In genomic region chr7:78080241-78080640, GRCh38 we compare ENCODE assay signal across 25 cellular contexts.
DNase-seq lines count a peak whose midpoint lies in the region; ATAC-seq, FAIRE-seq and TF ChIP-seq lines count a peak whose summit lies in the region.
"Had no signal": no experiment of that assay in that cellular context is flagged by ENCODE, and none has a peak within 500 bp of the region (broad histone marks: within the 10 kb centered on the region; RNA-seq: fewer than 3 reads in every experiment).

No MANE protein-coding gene starts in this region.

- TF ChIP-seq EP300 in H1 (IDR thresholded peaks at IDR 0.05; ENCODE audit: borderline replicate concordance in 1 of 2, low read depth in 2 of 2, low read length in 2 of 2), result no peak

- no peak overlapping the region for H2BK5ac ChIP-seq in H1 (ENCODE audit: low read depth, low read length)

- FAIRE-seq in H1 (lab: Jason Lieb, UNC), result no peak
- FAIRE-seq: D721Med, GM12891, GM19239, HepG2, K562 had no signal

- no peak overlapping the region for H4K8ac ChIP-seq in H1 (ENCODE audit: extremely low read depth, insufficient read depth, low read length)

- no peak overlapping the region for H3K14ac ChIP-seq in H1 (ENCODE audit: insufficient read length)

- H3K4me1 ChIP-seq in H1 (replicated peaks in 1 of 4; ENCODE audit: control insufficient read depth in 3 of 4, insufficient read depth in 4 of 4, low read length in 3 of 4) (peaks cover 0 to 7% (median 2%) of the 10 kb centered on the region in 4 experiments; a peak in 2 of 7 replicates), smooth muscle cell (ENCODE audit: low read depth) (peaks cover 5% of the 10 kb centered on the region)
- H3K4me1 ChIP-seq: BLaER1, SJCRH30 had no signal

- H3K4me2 ChIP-seq in H1 (ENCODE audit: insufficient read depth in 1 of 2, low read depth in 2 of 2, low read length in 2 of 2) (no peak overlapping the region), smooth muscle cell (peak overlapping the region; percentile 19)
- H3K4me2 ChIP-seq: BLaER1 had no signal

- H2BK20ac ChIP-seq in H1 (ENCODE audit: low read length), result no peak overlapping the region

- H2BK12ac ChIP-seq in H1 (ENCODE audit: low read depth, low read length), result no peak overlapping the region

- no peak for TF ChIP-seq RAD21 in H1 (IDR thresholded peaks at IDR 0.05 in 1 of 2, conservative IDR thresholded peaks at IDR 0.05 in 1 of 2; ENCODE audit: low read depth in 2 of 2, low read length in 2 of 2)

- H3K27me3 ChIP-seq in H1 (replicated peaks in 1 of 4; ENCODE audit: control insufficient read depth in 3 of 4, extremely low read depth in 1 of 4, insufficient read depth in 3 of 4, low read length in 3 of 4) (peaks cover 0 to 8% (median 3%) of the 10 kb centered on the region in 4 experiments; a peak in 4 of 7 replicates), smooth muscle cell (ENCODE audit: low read depth) (no peaks in the 10 kb centered on the region)
- H3K27me3 ChIP-seq: BLaER1, SJCRH30 had no signal

- 79% methylated on average over 2 of the region's 2 CpGs; no CpG with 5 or more reads in 1 of the 2 experiments for WGBS in H1 (ENCODE audit: extremely low coverage in 1 of 2, insufficient coverage in 1 of 2, insufficient read length in 1 of 2, insufficient replicate concordance in 2 of 2, low coverage in 1 of 2, low lambda C conversion rate in 2 of 2, missing lambda C conversion rate in 1 of 2), 2 experiments
- 51% methylated on average over 2 of the region's 2 CpGs for WGBS in smooth muscle cell (ENCODE audit: low lambda C conversion rate)

- TF ChIP-seq CTCF in H1 (IDR thresholded peaks at IDR 0.05; ENCODE audit: control extremely low read depth in 1 of 3, insufficient read depth in 1 of 3, low read depth in 1 of 3, low read length in 3 of 3), result no peak
- TF ChIP-seq CTCF in smooth muscle cell (IDR thresholded peaks at IDR 0.05; ENCODE audit: borderline replicate concordance, insufficient read depth, poor library complexity, severe bottlenecking), result no peak

- H3K79me1 ChIP-seq in H1 (ENCODE audit: low read depth, low read length), result no peaks in the 10 kb centered on the region

- H3K4ac ChIP-seq in H1 (replicated peaks; ENCODE audit: insufficient read length, low read depth, low read length), result no peak overlapping the region

- H2BK120ac ChIP-seq in H1 (replicated peaks; ENCODE audit: low read depth, low read length), result no peak overlapping the region

- H3K56ac ChIP-seq in H1 (replicated peaks; ENCODE audit: insufficient read length, low read depth, low read length), result no peak overlapping the region

- H3K79me2 ChIP-seq in H1 (ENCODE audit: control insufficient read depth in 1 of 2, insufficient read depth in 2 of 2, low read length in 2 of 2) (no peaks in the 10 kb centered on the region), smooth muscle cell (ENCODE audit: low read depth) (no peaks in the 10 kb centered on the region)

- H3K23me2 ChIP-seq in H1 (ENCODE audit: low read depth, low read length), result no peaks in the 10 kb centered on the region

- CTCF ChIA-PET in H1 (lab: Charles Lee; ENCODE audit: partially characterized antibody), result interaction anchor here (0.6 to 5.7 kb wide), 14 partner anchors 10 to 144 kb away, joined by 3 to 35 read pairs (median 3); no protein-coding TSS in a partner anchor

- no peak for TF ChIP-seq POLR2A in H1 (IDR thresholded peaks at IDR 0.05; ENCODE audit: control extremely low read depth in 1 of 2, low read depth in 2 of 2, low read length in 2 of 2)

- H3K23ac ChIP-seq in H1 (ENCODE audit: insufficient read length), result no peak overlapping the region

- H3K36me3 ChIP-seq in H1 (ENCODE audit: control insufficient read depth in 2 of 4, insufficient read depth in 4 of 4, low read length in 3 of 4) (no peaks in the 10 kb centered on the region; a peak in 1 of 8 replicates), smooth muscle cell (ENCODE audit: low read depth) (no peaks in the 10 kb centered on the region)
- H3K36me3 ChIP-seq: BLaER1, SJCRH30 had no signal

- POLR2A ChIA-PET in H1 (lab: Charles Lee; ENCODE audit: partially characterized antibody), result interaction anchor here (0.6 to 1.2 kb wide), 2 partner anchors 61 to 303 kb away, joined by 3 read pairs; no protein-coding TSS in a partner anchor

- no peak overlapping the region for H4K5ac ChIP-seq in H1 (ENCODE audit: insufficient read length, low read depth, low read length)

- H2AFZ ChIP-seq in H1 (ENCODE audit: low read length) (no peak overlapping the region), smooth muscle cell (ENCODE audit: low read depth) (no peak overlapping the region)

- no peak overlapping the region for H2AK5ac ChIP-seq in H1 (ENCODE audit: low read depth, low read length)

- no peak overlapping the region for H2BK15ac ChIP-seq in H1 (ENCODE audit: low read length)

- no peaks in the 10 kb centered on the region for H3F3A ChIP-seq in smooth muscle cell (ENCODE audit: low read depth)

- no peaks in the 10 kb centered on the region for H4K20me1 ChIP-seq in H1 (replicated peaks in 1 of 2; ENCODE audit: control insufficient read depth in 1 of 2, insufficient read depth in 2 of 2, low read length in 2 of 2)
- no peaks in the 10 kb centered on the region for H4K20me1 ChIP-seq in smooth muscle cell (ENCODE audit: low read depth)
- H4K20me1 ChIP-seq: BLaER1 had no signal

- H3K18ac ChIP-seq in H1 (ENCODE audit: extremely low read depth, low read length), result no peak overlapping the region

- no peak for ATAC-seq in GM19035 (IDR thresholded peaks at IDR 0.05; ENCODE audit: unreplicated experiment)
- ATAC-seq: HepG2, K562, PC-3, SK-N-SH treated with all-trans-retinoic acid at 6 μM for 48 hours had no signal

- H4K91ac ChIP-seq in H1 (replicated peaks; ENCODE audit: insufficient read length, low read length), result no peak overlapping the region

- H3K9ac ChIP-seq in H1 (replicated peaks in 1 of 4; ENCODE audit: extremely low read depth in 1 of 4, low read depth in 3 of 4, low read length in 3 of 4) (no peak overlapping the region), smooth muscle cell (ENCODE audit: low read depth) (no peak overlapping the region)
- H3K9ac ChIP-seq: BLaER1 had no signal

- DNase-seq in EL (peak; percentile 2), LHCN-M2 (ENCODE audit: low read depth) (peak; percentile 16), H1 (ENCODE audit: low read depth in 1 of 2, low spot score in 2 of 2) (no peak), smooth muscle cell (lab: John Stamatoyannopoulos, UW; ENCODE audit: unreplicated experiment) (no peak), D341Med (ENCODE audit: low spot score) (no peak), germinal center (ENCODE audit: low spot score) (no peak)
- DNase-seq: CD4-positive, CD25-positive, alpha-beta regulatory T cell; GDM1; H9; MM.1S; NCI-H2029; NCI-H446 treated with DMSO at 0.1 percent for 48 hours; NCI-H526; NCI-H82; NK-92 treated with Interleukin-12 subunit alpha and Interleukin-12 subunit beta, amount 100 ng/mL, for 24 hours; SJCRH30 had no signal

- H3K27ac ChIP-seq in H1 (ENCODE audit: low read depth, low read length) (no peak overlapping the region), smooth muscle cell (ENCODE audit: low read depth) (peak overlapping the region; percentile 1)
- H3K27ac ChIP-seq: BLaER1, SJCRH30 had no signal

- H3K4me3 ChIP-seq in H1 (ENCODE audit: extremely low read depth in 1 of 4, insufficient read depth in 2 of 4, low read depth in 3 of 4, low read length in 4 of 4) (no peak overlapping the region), smooth muscle cell (no peak overlapping the region)
- H3K4me3 ChIP-seq: BLaER1, K562, SJCRH30 had no signal

- H3K9me3 ChIP-seq in H1 (ENCODE audit: insufficient read depth in 2 of 2, low read depth in 1 of 2, low read length in 1 of 2), result no peaks in the 10 kb centered on the region
- H3K9me3 ChIP-seq in smooth muscle cell (replicated peaks; ENCODE audit: low read depth), result no peaks in the 10 kb centered on the region
- H3K9me3 ChIP-seq: BLaER1, SJCRH30 had no signal

TF ChIP-seq in H1, 55 proteins besides CTCF, POLR2A, EP300 and RAD21:
- 0 out of 2 replicates have a peak, but pooled peaks have one; percentile 76 for TF ChIP-seq TCF12 (IDR thresholded peaks at IDR 0.05; ENCODE audit: low read depth, low read length)
- no peak for TF ChIP-seq GABPA (IDR thresholded peaks at IDR 0.05; ENCODE audit: borderline replicate concordance, insufficient read depth, low read length)

Comparison
In these comparisons a context has a peak if more than half of its experiments do, and no peak if none do; other contexts are left out.
1. DNase-seq: peak in EL (single experiment) and LHCN-M2 (single experiment); none in H1 (0 of 2), smooth muscle cell (single experiment), D341Med (single experiment) and germinal center (single experiment).